ENCODE assay signal across 9 cellular contexts in genomic region chr6:71533939-71534379, GRCh38.
DNase-seq lines count a peak whose midpoint lies in the region; ATAC-seq, FAIRE-seq and TF ChIP-seq lines count a peak whose summit lies in the region.
"Had no signal": no experiment of that assay in that cellular context is flagged by ENCODE, and none has a peak within 500 bp of the region (broad histone marks: within the 10 kb centered on the region; RNA-seq: fewer than 3 reads in every experiment).

No MANE protein-coding gene starts in this region.

- no peak overlapping the region for H3K4me3 ChIP-seq in GM23338
- no peak overlapping the region for H3K4me3 ChIP-seq in kidney (ENCODE audit: low read length in 2 of 2)

- no peaks in the 10 kb centered on the region for H3K79me2 ChIP-seq in GM23338 (replicated peaks; ENCODE audit: insufficient read depth)

- no peaks in the 10 kb centered on the region for H3K9me3 Mint-ChIP-seq in GM23338

- no peak overlapping the region for H3K4me2 ChIP-seq in GM23338

- H3K9ac ChIP-seq in kidney (ENCODE audit: low read length in 2 of 2), result no peak overlapping the region

- H3K9me3 ChIP-seq in kidney (ENCODE audit: control insufficient read depth in 1 of 2, low read length in 2 of 2), result no peaks in the 10 kb centered on the region

- peak; percentile 9 for DNase-seq in AG08396 (ENCODE audit: low spot score)
- DNase-seq in GM23338 (ENCODE audit: low spot score), result peak; percentile 39
- DNase-seq in kidney, result no peak
- DNase-seq in NCI-H2107 treated with DMSO at 0.1 percent for 48 hours (lab: John Stamatoyannopoulos, UW; ENCODE audit: unreplicated experiment), result no peak
- DNase-seq in UCSD-AML1 (lab: John Stamatoyannopoulos, UW; ENCODE audit: unreplicated experiment), result no peak
- no peak for DNase-seq in COLO668 (lab: John Stamatoyannopoulos, UW; ENCODE audit: unreplicated experiment)
- DNase-seq: activated naive CD4-positive, alpha-beta T cell treated with anti-CD3 and anti-CD28 coated beads, Interleukin-2, amount 50 U/mL, for 16 hours had no signal

- no peaks in the 10 kb centered on the region for H3K36me3 Mint-ChIP-seq in GM23338 (ENCODE audit: low read depth)

- H3K36me3 ChIP-seq in GM23338 (ENCODE audit: insufficient read depth) (no peaks in the 10 kb centered on the region), kidney (ENCODE audit: control insufficient read depth in 1 of 2, insufficient read depth in 2 of 2, low read length in 2 of 2) (no peaks in the 10 kb centered on the region)

- FAIRE-seq in kidney (lab: Jason Lieb, UNC), result peak; percentile 76

- H3K27ac ChIP-seq in GM23338 (ENCODE audit: low read depth), result no peak overlapping the region
- no peak overlapping the region for H3K27ac ChIP-seq in VCaP
- H3K27ac ChIP-seq in kidney (ENCODE audit: low read depth in 2 of 2, low read length in 2 of 2), result no peak overlapping the region

- no peak overlapping the region for H3K4me3 Mint-ChIP-seq in GM23338

- no peaks in the 10 kb centered on the region for H3F3A ChIP-seq in GM23338 (replicated peaks; ENCODE audit: low read depth)

- no peaks in the 10 kb centered on the region for H3K27me3 Mint-ChIP-seq in GM23338 (ENCODE audit: insufficient read depth, low read depth, poor library complexity)

- TF ChIP-seq CTCF in GM23338 (conservative IDR thresholded peaks at IDR 0.05; ENCODE audit: low read depth in 2 of 2), result peak; percentile 61 to 68
- TF ChIP-seq CTCF in VCaP (conservative IDR thresholded peaks at IDR 0.05), result peak; percentile 79
- peak; percentile 52 for TF ChIP-seq CTCF in kidney (IDR thresholded peaks at IDR 0.05; ENCODE audit: borderline replicate concordance, extremely low read depth, insufficient read depth)

- H3K27me3 ChIP-seq in GM23338 (ENCODE audit: insufficient read depth), result no peaks in the 10 kb centered on the region

- H4K20me1 ChIP-seq in GM23338 (replicated peaks; ENCODE audit: insufficient read depth), result no peaks in the 10 kb centered on the region

- no peak overlapping the region for H3K27ac Mint-ChIP-seq in GM23338

- no peaks in the 10 kb centered on the region; the same call in 2 of the 3 replicates for H3K4me1 Mint-ChIP-seq in GM23338

- no peaks in the 10 kb centered on the region for H3K9me2 ChIP-seq in GM23338 (ENCODE audit: insufficient read depth)

- ATAC-seq in GM23338, result no peak
- ATAC-seq in GM21717 (IDR thresholded peaks at IDR 0.05; ENCODE audit: unreplicated experiment), result no peak

- H3K4me1 ChIP-seq in GM23338 (ENCODE audit: insufficient read depth), result no peaks in the 10 kb centered on the region
- no peaks in the 10 kb centered on the region for H3K4me1 ChIP-seq in kidney (ENCODE audit: control insufficient read depth in 1 of 2, insufficient read depth in 1 of 2, low read depth in 1 of 2, low read length in 2 of 2)

- H2AFZ ChIP-seq in GM23338, result no peak overlapping the region

- intact Hi-C loops in kidney (cut with DNase I), result loop anchor here (10.0 kb wide), 1 partner anchor 551 kb away; no protein-coding TSS in a partner anchor

TF ChIP-seq in GM23338, 12 proteins besides CTCF, POLR2A, EP300 and RAD21 (continues in another document):
- TF ChIP-seq POLR2AphosphoS5 (IDR thresholded peaks at IDR 0.05; ENCODE audit: low read depth) (no peak), CREB1 (CRISPR knock-in tag; IDR thresholded peaks at IDR 0.05; ENCODE audit: low read depth) (no peak), JUNB (IDR thresholded peaks at IDR 0.05; ENCODE audit: unreplicated experiment) (no peak), ZNF114 (CRISPR knock-in tag; IDR thresholded peaks at IDR 0.05) (no peak), ZNF331 (CRISPR knock-in tag; IDR thresholded peaks at IDR 0.05; ENCODE audit: low read depth) (no peak), ZNF462 (CRISPR knock-in tag; IDR thresholded peaks at IDR 0.05) (no peak), ETS1 (IDR thresholded peaks at IDR 0.05) (no peak)

Comparison
In these comparisons a context has a peak if more than half of its experiments do, and no peak if none do; other contexts are left out.
1. DNase-seq: peak in AG08396 (single experiment) and GM23338 (single experiment); none in kidney (single experiment), NCI-H2107 treated with DMSO at 0.1 percent for 48 hours (single experiment), UCSD-AML1 (single experiment) and COLO668 (single experiment).
2. Peak in every context shown above with its lines, with median percentiles within 50 percentile points of each other: CTCF ChIP-seq.